36 cellular contexts compared by ENCODE assay signal in genomic region chr5:11531805-11532204, GRCh38.
"Had no signal": no experiment of that assay in that cellular context is flagged by ENCODE, and none has a peak within 500 bp of the region (broad histone marks: within the 10 kb centered on the region; RNA-seq: fewer than 3 reads in every experiment).

No MANE protein-coding gene starts in this region.

- H3K4me1 ChIP-seq: Peyer's patch had no signal

- H3K36me3 ChIP-seq: cardiac muscle cell, MG63, Peyer's patch, WERI-Rb-1 had no signal

- H3K9me3 ChIP-seq: MG63, Peyer's patch had no signal

- DNase-seq: activated CD4-positive, alpha-beta memory T cell treated with anti-CD3 and anti-CD28 coated beads, Interleukin-2, amount 10 ng/mL, durations not matched to agents 7 days and 5 days; activated CD4-positive, alpha-beta T cell treated with anti-CD3 and anti-CD28 coated beads for 1 hour; activated CD4-positive, alpha-beta T cell treated with anti-CD3 and anti-CD28 coated beads for 48 hours; activated CD4-positive, CD25-positive, alpha-beta regulatory T cell; activated CD8-positive, alpha-beta memory T cell treated with anti-CD3 and anti-CD28 coated beads for 24 hours; activated CD8-positive, alpha-beta memory T cell treated with anti-CD3 and anti-CD28 coated beads, Interleukin-2, amount 10 ng/mL, durations not matched to agents 7 days and 5 days; activated CD8-positive, alpha-beta memory T cell treated with anti-CD3 and anti-CD28 coated beads, Interleukin-2, amount 50 U/mL, for 48 hours; activated effector memory CD4-positive, alpha-beta T cell treated with anti-CD3 and anti-CD28 coated beads, Interleukin-2, amount 50 U/mL, for 16 hours; activated naive CD4-positive, alpha-beta T cell; activated naive CD4-positive, alpha-beta T cell treated with anti-CD3 and anti-CD28 coated beads, Interleukin-2, amount 50 U/mL, for 16 hours; activated naive CD8-positive, alpha-beta T cell treated with anti-CD3 and anti-CD28 coated beads for 36 hours; activated T-cell treated with anti-CD3 and anti-CD28 coated beads, Interleukin-2, amount 50 U/mL, for 48 hours; amniotic stem cell; aorta; Karpas-422; KBM-7; MG63; NCI-H1048; NCI-H1105 treated with DMSO at 0.1 percent for 48 hours; NCI-H1436; NCI-H1694; NCI-H1930; NCI-H2081 treated with DMSO at 0.1 percent for 48 hours; NCI-H510A; NCI-H526; NCI-H748 treated with DMSO at 0.1 percent for 48 hours; NK-92 treated with Interleukin-12 subunit alpha and Interleukin-12 subunit beta, amount 100 ng/mL, for 24 hours; PC-3; Peyer's patch; RPMI8226; T-helper 1 cell; T-helper 2 cell; T-helper 9 cell; WERI-Rb-1 had no signal

- H3K27me3 ChIP-seq: cardiac muscle cell, Peyer's patch had no signal

- H3K27ac ChIP-seq: cardiac muscle cell, Peyer's patch, WERI-Rb-1 had no signal

- ATAC-seq: activated CD8-positive, alpha-beta memory T cell treated with anti-CD3 and anti-CD28 coated beads, Interleukin-2, amount 10 ng/mL, durations not matched to agents 7 days and 5 days; PC-3; SK-N-SH treated with all-trans-retinoic acid at 6 μM for 48 hours had no signal

- H3K4me3 ChIP-seq: cardiac muscle cell, MG63, Peyer's patch had no signal
